9 cellular contexts compared by ENCODE assay signal in the genomic region with DNA sequence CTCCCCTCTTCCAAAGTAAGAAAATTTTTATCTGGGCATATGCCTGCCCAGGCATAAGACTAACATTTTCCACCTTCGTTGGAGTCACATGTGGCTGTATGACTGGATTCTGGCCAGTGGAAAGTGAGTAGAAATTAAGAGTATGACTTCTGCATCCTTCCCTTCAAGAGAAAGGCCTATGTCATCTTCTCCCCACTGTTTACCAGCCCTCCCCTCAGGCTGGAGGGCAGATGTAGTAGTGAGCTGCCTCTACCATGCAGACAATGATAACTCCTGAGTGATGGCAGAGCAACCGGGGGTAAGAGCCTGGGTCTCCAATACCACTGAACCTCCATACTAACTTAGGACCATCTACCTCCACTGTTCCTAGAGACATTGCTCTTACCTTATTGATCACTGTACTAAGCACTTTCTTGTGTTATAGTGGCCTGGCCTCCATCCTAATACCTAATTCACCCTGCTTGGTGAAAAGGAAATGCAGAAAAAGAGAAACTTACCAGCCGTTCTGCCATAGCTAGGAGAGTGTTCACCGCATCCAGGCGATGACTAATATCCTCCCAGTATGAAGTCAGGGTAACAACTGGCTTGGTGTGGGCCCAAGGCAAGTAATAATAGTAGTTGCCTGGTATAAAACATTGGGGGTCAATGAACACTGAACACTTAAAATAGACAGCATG.
DNase-seq lines count a peak whose midpoint lies in the region; ATAC-seq and TF ChIP-seq lines count a peak whose summit lies in the region.
"Had no signal": no experiment of that assay in that cellular context is flagged by ENCODE, and none has a peak within 500 bp of the region (broad histone marks: within the 10 kb centered on the region; RNA-seq: fewer than 3 reads in every experiment).

No MANE protein-coding gene starts in this region.

- H3K4me3 ChIP-seq in GM12865 (ENCODE audit: low read depth, low read length) (no peak overlapping the region), choroid plexus epithelial cell (ENCODE audit: low read depth, low read length) (no peak overlapping the region)

- H3K4me1 Mint-ChIP-seq in T-cell = peaks cover 0 to 12% (median 9%) of the 10 kb centered on the region in 3 donors
- H3K4me1 Mint-ChIP-seq: naive B cell had no signal

- in situ Hi-C loops in GM13976 (cut with MboI; ENCODE audit: low sequenced_read_pairs, unreplicated experiment) = loop anchor here (10.0 kb wide), 1 partner anchor 105 kb away; a partner anchor contains a TSS

- H3K9me3 Mint-ChIP-seq in T-cell = no peaks in the 10 kb centered on the region

- TF ChIP-seq CTCF in GM12865 (IDR thresholded peaks at IDR 0.05; ENCODE audit: insufficient read depth, low read depth, low read length, missing control alignments) (no peak), choroid plexus epithelial cell (conservative IDR thresholded peaks at IDR 0.05; ENCODE audit: low read depth, low read length) (no peak), GM13976 (IDR thresholded peaks at IDR 0.05; ENCODE audit: borderline replicate concordance, control extremely low read depth, extremely low read depth, insufficient read depth, missing control alignments) (no peak)

- peak overlapping the region; percentile 5 to 63 for H3K27ac Mint-ChIP-seq in T-cell
- H3K27ac Mint-ChIP-seq: naive B cell had no signal

- H3K4me3 Mint-ChIP-seq in T-cell = no peak overlapping the region
- H3K4me3 Mint-ChIP-seq: naive B cell had no signal

- POLR2A ChIA-PET in T-cell (lab: Charles Lee) = no interaction called here

- no peaks in the 10 kb centered on the region for H3K36me3 Mint-ChIP-seq in T-cell
- H3K36me3 Mint-ChIP-seq: naive B cell had no signal

- DNase-seq in GM12865 (ENCODE audit: low read depth) (peak; percentile 72), T-cell (peak in 3 of 34 experiments; percentile 3 to 8 (median 4)), choroid plexus epithelial cell (ENCODE audit: low read depth) (peak; percentile 86), GM13976 (ENCODE audit: low spot score) (no peak), NCI-H446 (lab: John Stamatoyannopoulos, UW) (no peak)
- DNase-seq in stimulated activated CD4-positive, alpha-beta T cell treated with anti-CD3 and anti-CD28 coated beads, Interleukin-15, amount 100 ng/mL, for 48 hours (ENCODE audit: low read depth in 2 of 2) = peak; percentile 45 to 51
- DNase-seq: naive B cell had no signal

- ATAC-seq in T-cell (replicated peaks in 1 of 4) (peak in 3 of 4 experiments; percentile 51 to 84 (median 60)), GM19328 (IDR thresholded peaks at IDR 0.05; ENCODE audit: unreplicated experiment) (no peak), GM18502 (IDR thresholded peaks at IDR 0.05; ENCODE audit: poor library complexity, unreplicated experiment) (no peak)

- CTCF ChIA-PET in T-cell (lab: Charles Lee) = interaction anchor here (0.6 to 1.7 kb wide), 13 partner anchors 9 to 531 kb away, joined by 3 to 26 read pairs (median 6); a partner anchor contains a TSS

- H3K27me3 Mint-ChIP-seq in T-cell = peaks cover 2 to 3% of the 10 kb centered on the region in 2 donors

Comparison
In these comparisons a context has a peak if more than half of its experiments do, and no peak if none do; other contexts are left out.
1. DNase-seq: peak in GM12865 (single experiment), choroid plexus epithelial cell (single experiment) and stimulated activated CD4-positive, alpha-beta T cell treated with anti-CD3 and anti-CD28 coated beads, Interleukin-15, amount 100 ng/mL, for 48 hours (2 of 2); none in GM13976 (single experiment) and NCI-H446 (0 of 2).
2. ATAC-seq: peak in T-cell (3 of 4); none in GM19328 (single experiment) and GM18502 (single experiment).